ENCODE assay signal across 11 cellular contexts in genomic region chr9:137588311-137588710, GRCh38. TPM values are rescaled to one million over a fixed set of nuclear protein-coding genes. Genes with fewer than 3 reads are reported as not detected.
DNase-seq lines count a peak whose midpoint lies in the region; ATAC-seq lines count a peak whose summit lies in the region.
"Had no signal": no experiment of that assay in that cellular context is flagged by ENCODE, and none has a peak within 500 bp of the region (broad histone marks: within the 10 kb centered on the region; RNA-seq: fewer than 3 reads in every experiment).

No MANE protein-coding gene starts in this region.

- H3K9me3 Mint-ChIP-seq in CD8-positive, alpha-beta memory T cell = no peaks in the 10 kb centered on the region
- no peaks in the 10 kb centered on the region for H3K9me3 Mint-ChIP-seq in IgD-negative memory B cell
- H3K9me3 Mint-ChIP-seq in activated naive CD8-positive, alpha-beta T cell treated with anti-CD3 and anti-CD28 coated beads, Interleukin-2, amount 50 U/mL, for 24 hours = no peaks in the 10 kb centered on the region
- H3K9me3 Mint-ChIP-seq in natural killer cell treated with Interleukin-12 subunit alpha and Interleukin-12 subunit beta and Interleukin-15 and Interleukin-18, amount 100 ng/mL, for 72 hours = no peaks in the 10 kb centered on the region

- POLR2A ChIA-PET in CD8-positive, alpha-beta memory T cell (lab: Charles Lee) = interaction anchor here (1.8 kb wide), 1 partner anchor 30 kb away, joined by 4 read pairs; the partner anchor contains the start of gene EHMT1

- H3K36me3 Mint-ChIP-seq in CD8-positive, alpha-beta memory T cell = peaks cover 4 to 47% (median 4%) of the 10 kb centered on the region in 3 donors
- peaks cover 3% of the 10 kb centered on the region for H3K36me3 Mint-ChIP-seq in IgD-negative memory B cell
- peaks cover 23% of the 10 kb centered on the region for H3K36me3 Mint-ChIP-seq in activated naive CD8-positive, alpha-beta T cell treated with anti-CD3 and anti-CD28 coated beads, Interleukin-2, amount 50 U/mL, for 24 hours (ENCODE audit: low read depth)
- H3K36me3 Mint-ChIP-seq in natural killer cell treated with Interleukin-12 subunit alpha and Interleukin-12 subunit beta and Interleukin-15 and Interleukin-18, amount 100 ng/mL, for 72 hours = peaks cover 5% of the 10 kb centered on the region

- peaks cover 11 to 22% (median 11%) of the 10 kb centered on the region in 3 donors for H3K4me1 Mint-ChIP-seq in CD8-positive, alpha-beta memory T cell
- peaks cover 3 to 9% (median 7%) of the 10 kb centered on the region in 3 donors for H3K4me1 Mint-ChIP-seq in IgD-negative memory B cell
- H3K4me1 Mint-ChIP-seq in activated naive CD8-positive, alpha-beta T cell treated with anti-CD3 and anti-CD28 coated beads, Interleukin-2, amount 50 U/mL, for 24 hours = peaks cover 27% of the 10 kb centered on the region
- peaks cover 0 to 14% of the 10 kb centered on the region in 2 donors for H3K4me1 Mint-ChIP-seq in natural killer cell treated with Interleukin-12 subunit alpha and Interleukin-12 subunit beta and Interleukin-15 and Interleukin-18, amount 100 ng/mL, for 72 hours (ENCODE audit: low read depth in 2 of 2)

- CTCF ChIA-PET in CD8-positive, alpha-beta memory T cell (lab: Charles Lee) = interaction anchor here (1.5 kb wide), 1 partner anchor 9 kb away, joined by 10 read pairs; the partner anchor contains the start of gene DPH7

- peaks cover 0 to 1% of the 10 kb centered on the region in 2 donors for H3K27me3 Mint-ChIP-seq in CD8-positive, alpha-beta memory T cell
- peaks cover 1% of the 10 kb centered on the region for H3K27me3 Mint-ChIP-seq in IgD-negative memory B cell
- H3K27me3 Mint-ChIP-seq in activated naive CD8-positive, alpha-beta T cell treated with anti-CD3 and anti-CD28 coated beads, Interleukin-2, amount 50 U/mL, for 24 hours = no peaks in the 10 kb centered on the region
- H3K27me3 Mint-ChIP-seq in natural killer cell treated with Interleukin-12 subunit alpha and Interleukin-12 subunit beta and Interleukin-15 and Interleukin-18, amount 100 ng/mL, for 72 hours = no peaks in the 10 kb centered on the region

- peaks cover 17% of the 10 kb centered on the region for H3K36me3 ChIP-seq in CD8-positive, alpha-beta memory T cell (ENCODE audit: insufficient read depth, low read length)

- no peaks in the 10 kb centered on the region for H3K9me3 ChIP-seq in CD8-positive, alpha-beta memory T cell (ENCODE audit: low read length)
- H3K9me3 ChIP-seq: heart right ventricle, suprapubic skin had no signal

- H3K27ac Mint-ChIP-seq in CD8-positive, alpha-beta memory T cell = peak overlapping the region in 1 of 8 donors; percentile 67
- peak overlapping the region in 2 of 3 donors; percentile 27 to 75 for H3K27ac Mint-ChIP-seq in IgD-negative memory B cell
- H3K27ac Mint-ChIP-seq in activated naive CD8-positive, alpha-beta T cell treated with anti-CD3 and anti-CD28 coated beads, Interleukin-2, amount 50 U/mL, for 24 hours = no peak overlapping the region
- peak overlapping the region in 1 of 2 donors; percentile 4 for H3K27ac Mint-ChIP-seq in natural killer cell treated with Interleukin-12 subunit alpha and Interleukin-12 subunit beta and Interleukin-15 and Interleukin-18, amount 100 ng/mL, for 72 hours

- peaks cover 15% of the 10 kb centered on the region for H3K4me1 ChIP-seq in CD8-positive, alpha-beta memory T cell (ENCODE audit: insufficient read depth, low read length)

- H3K27me3 ChIP-seq in CD8-positive, alpha-beta memory T cell (ENCODE audit: insufficient read depth, low read length, poor library complexity, severe bottlenecking) = no peaks in the 10 kb centered on the region
- H3K27me3 ChIP-seq: heart right ventricle, suprapubic skin had no signal

- peak overlapping the region; percentile 54 to 91 (median 82) for H3K4me3 Mint-ChIP-seq in CD8-positive, alpha-beta memory T cell
- peak overlapping the region in 3 of 4 donors; percentile 39 to 90 (median 77) for H3K4me3 Mint-ChIP-seq in IgD-negative memory B cell
- peak overlapping the region; percentile 84 for H3K4me3 Mint-ChIP-seq in activated naive CD8-positive, alpha-beta T cell treated with anti-CD3 and anti-CD28 coated beads, Interleukin-2, amount 50 U/mL, for 24 hours
- H3K4me3 Mint-ChIP-seq in natural killer cell treated with Interleukin-12 subunit alpha and Interleukin-12 subunit beta and Interleukin-15 and Interleukin-18, amount 100 ng/mL, for 72 hours = peak overlapping the region; percentile 40

- no peak for ATAC-seq in activated naive CD8-positive, alpha-beta T cell treated with anti-CD3 and anti-CD28 coated beads, Interleukin-2, amount 50 U/mL, for 24 hours
- ATAC-seq in natural killer cell treated with Interleukin-12 subunit alpha and Interleukin-12 subunit beta and Interleukin-15 and Interleukin-18, amount 100 ng/mL, for 72 hours = no peak
- no peak for ATAC-seq in HG02588 (IDR thresholded peaks at IDR 0.05; ENCODE audit: unreplicated experiment)
- no peak for ATAC-seq in GM21447 (IDR thresholded peaks at IDR 0.05; ENCODE audit: unreplicated experiment)
- ATAC-seq: heart right ventricle had no signal

- no peak overlapping the region for H3K4me3 ChIP-seq in CD8-positive, alpha-beta memory T cell (ENCODE audit: low read length)

- no peak for DNase-seq in CD8-positive, alpha-beta memory T cell
- DNase-seq in activated naive CD8-positive, alpha-beta T cell treated with anti-CD3 and anti-CD28 coated beads, Interleukin-2, amount 50 U/mL, for 24 hours = no peak
- no peak for DNase-seq in natural killer cell treated with Interleukin-12 subunit alpha and Interleukin-12 subunit beta and Interleukin-15 and Interleukin-18, amount 100 ng/mL, for 72 hours (ENCODE audit: low spot score)
- no peak for DNase-seq in kidney tubule cell (ENCODE audit: low spot score)
- DNase-seq: activated CD8-positive, alpha-beta memory T cell treated with anti-CD3 and anti-CD28 coated beads for 24 hours; DMS 273 treated with DMSO at 0.1 percent for 48 hours; heart right ventricle had no signal

- H3K27ac ChIP-seq in CD8-positive, alpha-beta memory T cell (ENCODE audit: low read depth, low read length) = no peak overlapping the region
- H3K27ac ChIP-seq: heart right ventricle, suprapubic skin had no signal

RNA-seq across cellular contexts. Expression of gene ZMYND19, which starts 2.0 kb away (rescaled TPM):
- total RNA-seq in CD8-positive, alpha-beta memory T cell = 10 to 100 TPM; 71.2 to 72.5 TPM
- polyA plus RNA-seq in CD8-positive, alpha-beta memory T cell = 11.2 TPM
- polyA plus RNA-seq in IgD-negative memory B cell = 8.8 TPM
- 10 to 100 TPM; 31.5 to 96.1 TPM for total RNA-seq in natural killer cell treated with Interleukin-12 subunit alpha and Interleukin-12 subunit beta and Interleukin-15 and Interleukin-18, amount 100 ng/mL, for 72 hours

RNA-seq across cellular contexts. Expression of gene DPH7, which starts 9.6 kb away (rescaled TPM):
- 10 to 100 TPM; 37.3 to 38.2 TPM for total RNA-seq in CD8-positive, alpha-beta memory T cell
- 31.3 TPM for polyA plus RNA-seq in CD8-positive, alpha-beta memory T cell
- 38.3 TPM for polyA plus RNA-seq in IgD-negative memory B cell
- total RNA-seq in natural killer cell treated with Interleukin-12 subunit alpha and Interleukin-12 subunit beta and Interleukin-15 and Interleukin-18, amount 100 ng/mL, for 72 hours = 10 to 100 TPM; 32.5 to 78.0 TPM

RNA-seq across cellular contexts. Expression of gene ARRDC1, which starts 17.2 kb away (rescaled TPM):
- 10 to 100 TPM; 30.8 to 35.2 TPM for total RNA-seq in CD8-positive, alpha-beta memory T cell
- polyA plus RNA-seq in CD8-positive, alpha-beta memory T cell = 54.4 TPM
- 49.2 TPM for polyA plus RNA-seq in IgD-negative memory B cell
- total RNA-seq in natural killer cell treated with Interleukin-12 subunit alpha and Interleukin-12 subunit beta and Interleukin-15 and Interleukin-18, amount 100 ng/mL, for 72 hours = 10 to 100 TPM; 56.6 to 64.7 TPM

RNA-seq across cellular contexts. Expression of gene EHMT1, which starts 30.5 kb away (rescaled TPM):
- total RNA-seq in CD8-positive, alpha-beta memory T cell = 10 to 100 TPM; 68.9 to 74.6 TPM
- polyA plus RNA-seq in CD8-positive, alpha-beta memory T cell = 37.0 TPM
- polyA plus RNA-seq in IgD-negative memory B cell = 39.1 TPM
- 100 to 1,000 TPM in 1 of 2 donors, 10 to 100 TPM in 1; 93.1 to 184 TPM for total RNA-seq in natural killer cell treated with Interleukin-12 subunit alpha and Interleukin-12 subunit beta and Interleukin-15 and Interleukin-18, amount 100 ng/mL, for 72 hours

RNA-seq across cellular contexts. Expression of gene MRPL41, which starts 36.6 kb away (rescaled TPM):
- 10 to 100 TPM; 65.9 to 68.2 TPM for total RNA-seq in CD8-positive, alpha-beta memory T cell
- polyA plus RNA-seq in CD8-positive, alpha-beta memory T cell = 44.9 TPM
- polyA plus RNA-seq in IgD-negative memory B cell = 44.9 TPM
- total RNA-seq in natural killer cell treated with Interleukin-12 subunit alpha and Interleukin-12 subunit beta and Interleukin-15 and Interleukin-18, amount 100 ng/mL, for 72 hours = 10 to 100 TPM; 35.9 to 48.6 TPM
